In genomic region chr22:24952837-24953293, GRCh38 we compare ENCODE assay signal across 8 cellular contexts. TPM values are rescaled to one million over a fixed set of nuclear protein-coding genes. Genes with fewer than 3 reads are reported as not detected.
A peak's percentile ranks its signal among the peaks of the same experiment; 100 is the strongest.
DNase-seq lines count a peak whose midpoint lies in the region; ATAC-seq and TF ChIP-seq lines count a peak whose summit lies in the region.

No MANE protein-coding gene starts in this region.

- H3K4me1 Mint-ChIP-seq in effector memory CD8-positive, alpha-beta T cell (ENCODE audit: low read depth in 2 of 2): peaks cover 26 to 30% of the 10 kb centered on the region in 2 donors

- H3K23ac ChIP-seq in mesenchymal stem cell (ENCODE audit: low read length in 2 of 2): peak overlapping the region in 1 of 2 experiments; percentile 78

- peak overlapping the region; percentile 75 for H2BK15ac ChIP-seq in mesenchymal stem cell (ENCODE audit: low read depth, poor library complexity, severe bottlenecking)

- H3K27ac ChIP-seq in mesenchymal stem cell (ENCODE audit: low read length, poor library complexity, severe bottlenecking): no peak overlapping the region
- H3K27ac ChIP-seq in tibial nerve: peak overlapping the region; percentile 13 to 88 (median 85)

- peak overlapping the region; percentile 84 for H2AFZ ChIP-seq in mesenchymal stem cell (ENCODE audit: low read depth, low read length)

- peaks cover 47 to 77% of the 10 kb centered on the region in 2 donors for H3K27me3 Mint-ChIP-seq in effector memory CD8-positive, alpha-beta T cell

- H3K9ac ChIP-seq in mesenchymal stem cell (ENCODE audit: low read length): peak overlapping the region; percentile 88

- ATAC-seq in GM18909 (IDR thresholded peaks at IDR 0.05; ENCODE audit: poor library complexity, unreplicated experiment): peak; percentile 3
- ATAC-seq in effector memory CD8-positive, alpha-beta T cell (replicated peaks): no peak

- no peak for TF ChIP-seq CTCF in tibial nerve (IDR thresholded peaks at IDR 0.05)

- peak overlapping the region; percentile 97 for H3K4me2 ChIP-seq in mesenchymal stem cell (ENCODE audit: low read length, poor library complexity, severe bottlenecking)

- H3K18ac ChIP-seq in mesenchymal stem cell (ENCODE audit: low read depth in 1 of 2, low read length in 2 of 2): peak overlapping the region; percentile 76 to 80

- H2BK120ac ChIP-seq in mesenchymal stem cell (ENCODE audit: low read depth, low read length): peak overlapping the region; percentile 11

- H3K4me3 ChIP-seq in mesenchymal stem cell (ENCODE audit: insufficient read depth in 1 of 2, low read depth in 1 of 2, low read length in 2 of 2): peak overlapping the region; percentile 75 to 87
- H3K4me3 ChIP-seq in tibial nerve: peak overlapping the region; percentile 61 to 71 (median 64)

- H3K36me3 ChIP-seq in mesenchymal stem cell (ENCODE audit: control insufficient read depth in 1 of 2, insufficient read depth in 2 of 2, low read depth in 1 of 2, low read length in 2 of 2) (no peaks in the 10 kb centered on the region), tibial nerve (no peaks in the 10 kb centered on the region)

- no peaks in the 10 kb centered on the region for H3K9me3 Mint-ChIP-seq in effector memory CD8-positive, alpha-beta T cell

- peaks cover 17 to 29% of the 10 kb centered on the region in 2 experiments for H3K27me3 ChIP-seq in mesenchymal stem cell (ENCODE audit: control insufficient read depth in 1 of 2, insufficient read depth in 1 of 2, low read length in 2 of 2)
- no peaks in the 10 kb centered on the region for H3K27me3 ChIP-seq in tibial nerve

- H3K4me1 ChIP-seq in mesenchymal stem cell (ENCODE audit: control insufficient read depth, insufficient read depth, low read depth, low read length) (peaks cover 17% of the 10 kb centered on the region), tibial nerve (peaks cover 0 to 35% (median 17%) of the 10 kb centered on the region in 4 donors)

- peak in 1 of 2 donors; percentile 15 for TF ChIP-seq EP300 in tibial nerve (IDR thresholded peaks at IDR 0.05)

- peaks cover 2% of the 10 kb centered on the region for H3K79me1 ChIP-seq in mesenchymal stem cell (replicated peaks; ENCODE audit: low read length, poor library complexity, severe bottlenecking)

- H3K9me3 ChIP-seq in mesenchymal stem cell (ENCODE audit: control insufficient read depth, low read length) (no peaks in the 10 kb centered on the region), tibial nerve (no peaks in the 10 kb centered on the region)

- peaks cover 5% of the 10 kb centered on the region for H3K36me3 Mint-ChIP-seq in effector memory CD8-positive, alpha-beta T cell (ENCODE audit: insufficient read depth)

- peak overlapping the region; percentile 77 for H4K8ac ChIP-seq in mesenchymal stem cell (ENCODE audit: low read length)

- peak overlapping the region in 1 of 2 experiments; percentile 91 for H3K14ac ChIP-seq in mesenchymal stem cell (ENCODE audit: low read length in 2 of 2)

- H3K4ac ChIP-seq in mesenchymal stem cell (ENCODE audit: low read depth in 1 of 2, low read length in 2 of 2): peak overlapping the region; percentile 20 to 40

- DNase-seq in A172 (ENCODE audit: low spot score) (peak; percentile 48), SHP77 (lab: John Stamatoyannopoulos, UW) (peak; percentile 73 to 79), mesenchymal stem cell (peak; percentile 86), tibial nerve (ENCODE audit: low spot score in 2 of 2) (peak in 1 of 2 donors; percentile 27)
- DNase-seq in effector memory CD8-positive, alpha-beta T cell: no peak
- DNase-seq in effector CD4-positive, alpha-beta T cell: no peak
- no peak for DNase-seq in stimulated activated naive CD4-positive, alpha-beta T cell treated with Interleukin-2 at 50 U/mL for 16 hours (lab: John Stamatoyannopoulos, UW)

- peak overlapping the region; percentile 77 for H4K91ac ChIP-seq in mesenchymal stem cell (ENCODE audit: low read length)

- no peak overlapping the region for H2BK5ac ChIP-seq in mesenchymal stem cell (ENCODE audit: low read depth, low read length, poor library complexity, severe bottlenecking)

- H2BK12ac ChIP-seq in mesenchymal stem cell (ENCODE audit: low read length in 2 of 2): peak overlapping the region in 1 of 2 experiments; percentile 46

- H3K4me3 Mint-ChIP-seq in effector memory CD8-positive, alpha-beta T cell: peak overlapping the region; percentile 41 to 58

- no peak overlapping the region for H2AK5ac ChIP-seq in mesenchymal stem cell (ENCODE audit: low read length, severe bottlenecking)

- WGBS in mesenchymal stem cell: 1% methylated on average over 29 of the region's 29 CpGs
- 2 to 4% methylated on average over 15 to 22 of the region's 29 CpGs for WGBS in tibial nerve, 2 donors

- TF ChIP-seq POLR2A in tibial nerve (IDR thresholded peaks at IDR 0.05): no peak

- peak overlapping the region in 1 of 2 donors; percentile 44 for H3K27ac Mint-ChIP-seq in effector memory CD8-positive, alpha-beta T cell

RNA-seq across cellular contexts. Expression of gene KIAA1671, which starts 0.3 kb away (rescaled TPM):
- total RNA-seq in A172 (2014; rRNA removed; shearing (Covaris generic)): 6.1 and 7.4 TPM in 2 replicates
- polyA plus RNA-seq in mesenchymal stem cell (2013, experiment 1 of 2): 6.7 TPM
- polyA plus RNA-seq in mesenchymal stem cell (2013, experiment 2 of 2): 6.6 TPM
- 10 to 100 TPM; 30.6 to 52.7 (median 39.9) TPM for total RNA-seq in tibial nerve

RNA-seq across cellular contexts. Expression of gene LHFPL7, which starts 6.4 kb away (rescaled TPM):
- total RNA-seq in A172 (2014; rRNA removed; shearing (Covaris generic)): not detected in 2 replicates
- polyA plus RNA-seq in mesenchymal stem cell (2013, experiment 1 of 2): not detected
- not detected for polyA plus RNA-seq in mesenchymal stem cell (2013, experiment 2 of 2)
- total RNA-seq in tibial nerve: not detected

Comparison
In these comparisons a context has a peak if more than half of its experiments do, and no peak if none do; other contexts are left out.
1. DNase-seq: peak in A172 (single experiment), SHP77 (2 of 2) and mesenchymal stem cell (single experiment); none in effector memory CD8-positive, alpha-beta T cell (0 of 3), effector CD4-positive, alpha-beta T cell (single experiment) and stimulated activated naive CD4-positive, alpha-beta T cell treated with Interleukin-2 at 50 U/mL for 16 hours (single experiment).